Comparison of ENCODE assay signal across 10 cellular contexts in the genomic region with DNA sequence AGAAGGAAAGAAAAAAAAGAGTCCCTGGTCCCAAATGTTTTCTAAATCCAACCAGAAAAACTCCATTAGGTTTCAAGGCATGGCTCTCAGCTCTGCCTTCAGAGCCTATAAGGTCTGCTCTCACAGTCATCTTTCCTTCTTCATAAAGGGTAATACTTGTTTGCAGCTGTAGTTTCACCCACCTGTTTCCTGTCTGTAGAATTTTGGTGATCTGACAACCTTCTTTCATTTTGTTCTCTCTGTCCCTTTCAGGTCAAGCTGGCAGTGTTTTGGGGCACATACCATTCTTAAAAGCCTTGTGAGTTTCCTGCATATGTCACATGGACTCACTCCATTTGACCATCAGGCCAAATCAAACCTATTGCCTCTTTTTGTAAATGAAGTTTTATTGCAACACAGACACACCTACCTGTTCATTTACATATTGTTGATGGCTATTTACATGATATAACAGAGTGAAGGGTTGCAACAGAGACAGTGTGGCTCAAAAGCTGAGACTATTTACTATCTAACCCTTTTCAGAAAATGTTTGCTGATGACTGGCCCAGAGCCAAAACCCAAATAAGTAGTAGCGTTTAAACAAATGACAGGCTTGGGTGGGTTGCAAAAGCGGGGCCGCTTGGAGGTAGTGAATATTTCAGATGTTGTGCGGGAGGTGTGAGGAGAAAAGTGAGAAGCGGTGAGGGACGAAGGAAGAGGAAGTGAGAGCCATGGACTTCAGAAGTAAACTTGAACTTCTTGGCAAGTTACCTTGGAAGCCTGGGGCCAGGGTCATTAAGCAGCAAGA.
DNase-seq lines count a peak whose midpoint lies in the region; ATAC-seq and TF ChIP-seq lines count a peak whose summit lies in the region.
"Had no signal": no experiment of that assay in that cellular context is flagged by ENCODE, and none has a peak within 500 bp of the region (broad histone marks: within the 10 kb centered on the region; RNA-seq: fewer than 3 reads in every experiment).

No MANE protein-coding gene starts in this region.

- H3K27ac ChIP-seq in Karpas-422 (ENCODE audit: low read length) (peak overlapping the region; percentile 97), foreskin keratinocyte (no peak overlapping the region)
- H3K27ac ChIP-seq: thoracic aorta had no signal

- no peaks in the 10 kb centered on the region for H4K20me1 ChIP-seq in Karpas-422 (ENCODE audit: insufficient read depth, low read depth, low read length)

- H3K27me3 Mint-ChIP-seq in nephron progenitor cell (ENCODE audit: low read depth, poor library complexity): peaks cover 4% of the 10 kb centered on the region

- peak; percentile 61 for ATAC-seq in GM19324 (IDR thresholded peaks at IDR 0.05; ENCODE audit: low FRiP score, unreplicated experiment)
- ATAC-seq in HG02763 (IDR thresholded peaks at IDR 0.05; ENCODE audit: unreplicated experiment): peak; percentile 61
- no peak for ATAC-seq in left lobe of liver
- ATAC-seq in foreskin keratinocyte: no peak

- no peak overlapping the region for H2AFZ ChIP-seq in Karpas-422 (ENCODE audit: low read length)

- no peaks in the 10 kb centered on the region for H3K79me2 ChIP-seq in Karpas-422 (ENCODE audit: low read length)

- H3K27me3 ChIP-seq in Karpas-422 (ENCODE audit: low read length) (no peaks in the 10 kb centered on the region), foreskin keratinocyte (peaks cover 16% of the 10 kb centered on the region)

- DNase-seq in Karpas-422 (peak; percentile 76), nephron progenitor cell (no peak), left lobe of liver (ENCODE audit: low spot score) (no peak), cortex of kidney (lab: John Stamatoyannopoulos, UW) (no peak), foreskin keratinocyte (no peak)
- DNase-seq: NCI-H187 treated with DMSO at 0.1 percent for 48 hours, T-helper 9 cell had no signal

- H3K4me2 ChIP-seq in Karpas-422 (ENCODE audit: low read depth, low read length, poor library complexity, severe bottlenecking): peak overlapping the region; percentile 66

- peak overlapping the region; percentile 4 for H3K27ac Mint-ChIP-seq in nephron progenitor cell

- H3K36me3 Mint-ChIP-seq in nephron progenitor cell (ENCODE audit: low read depth): peaks cover 27% of the 10 kb centered on the region

- TF ChIP-seq CTCF in nephron progenitor cell (IDR thresholded peaks at IDR 0.05) (no peak), foreskin keratinocyte (conservative IDR thresholded peaks at IDR 0.05) (no peak)

- H3K9me3 Mint-ChIP-seq in nephron progenitor cell: peaks cover 33% of the 10 kb centered on the region

- peak overlapping the region; percentile 56 for H3K9ac ChIP-seq in Karpas-422 (ENCODE audit: low read length)

- H3K36me3 ChIP-seq in Karpas-422 (ENCODE audit: insufficient read depth, low read length): no peaks in the 10 kb centered on the region
- H3K36me3 ChIP-seq: thoracic aorta had no signal

- peak overlapping the region; percentile 21; the same call in 1 of the 2 replicates for H3K4me3 ChIP-seq in Karpas-422 (ENCODE audit: low read length)
- H3K4me3 ChIP-seq: thoracic aorta had no signal

- peaks cover 47% of the 10 kb centered on the region for H3K4me1 Mint-ChIP-seq in nephron progenitor cell

- no peaks in the 10 kb centered on the region for H3K9me2 ChIP-seq in Karpas-422 (replicated peaks; ENCODE audit: insufficient read depth, low read length)

- no peak overlapping the region for H3K4me3 Mint-ChIP-seq in nephron progenitor cell

- peaks cover 57% of the 10 kb centered on the region for H3K4me1 ChIP-seq in Karpas-422 (ENCODE audit: low read length)
- H3K4me1 ChIP-seq in foreskin keratinocyte: no peaks in the 10 kb centered on the region

- no peaks in the 10 kb centered on the region for H3K9me3 ChIP-seq in Karpas-422 (ENCODE audit: low read length)

Comparison
In these comparisons a context has a peak if more than half of its experiments do, and no peak if none do; other contexts are left out.
1. ATAC-seq: peak in GM19324 (single experiment) and HG02763 (single experiment); none in left lobe of liver (single experiment) and foreskin keratinocyte (single experiment).